Comparison of ENCODE assay signal across 1 cellular context in the genomic region with DNA sequence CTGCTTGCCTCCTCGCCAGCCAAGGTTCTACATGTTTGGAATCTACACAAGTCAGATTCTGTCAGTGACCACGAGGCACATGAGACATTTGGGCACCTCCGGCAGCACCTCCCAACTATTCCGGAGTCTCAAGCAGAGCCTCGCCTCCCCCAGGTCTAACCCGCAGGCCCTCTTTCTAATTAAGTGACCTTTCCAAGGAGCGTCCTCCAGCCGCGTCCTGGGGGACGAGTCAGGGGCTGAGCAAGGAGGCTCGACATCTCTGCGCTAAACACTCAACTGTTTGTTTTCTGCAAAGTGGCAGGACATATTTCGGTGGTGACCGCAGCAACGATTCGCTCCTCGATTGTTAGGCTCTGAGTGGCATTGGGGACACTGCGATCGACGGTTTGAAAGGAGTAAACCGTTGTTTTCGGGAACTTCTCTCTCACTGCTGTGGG.
TF ChIP-seq lines count a peak whose summit lies in the region.

No MANE protein-coding gene starts in this region.

TF ChIP-seq in HEK293, 187 proteins besides CTCF, POLR2A, EP300 and RAD21 (continued from another document):
- TF ChIP-seq, protein P1, sequence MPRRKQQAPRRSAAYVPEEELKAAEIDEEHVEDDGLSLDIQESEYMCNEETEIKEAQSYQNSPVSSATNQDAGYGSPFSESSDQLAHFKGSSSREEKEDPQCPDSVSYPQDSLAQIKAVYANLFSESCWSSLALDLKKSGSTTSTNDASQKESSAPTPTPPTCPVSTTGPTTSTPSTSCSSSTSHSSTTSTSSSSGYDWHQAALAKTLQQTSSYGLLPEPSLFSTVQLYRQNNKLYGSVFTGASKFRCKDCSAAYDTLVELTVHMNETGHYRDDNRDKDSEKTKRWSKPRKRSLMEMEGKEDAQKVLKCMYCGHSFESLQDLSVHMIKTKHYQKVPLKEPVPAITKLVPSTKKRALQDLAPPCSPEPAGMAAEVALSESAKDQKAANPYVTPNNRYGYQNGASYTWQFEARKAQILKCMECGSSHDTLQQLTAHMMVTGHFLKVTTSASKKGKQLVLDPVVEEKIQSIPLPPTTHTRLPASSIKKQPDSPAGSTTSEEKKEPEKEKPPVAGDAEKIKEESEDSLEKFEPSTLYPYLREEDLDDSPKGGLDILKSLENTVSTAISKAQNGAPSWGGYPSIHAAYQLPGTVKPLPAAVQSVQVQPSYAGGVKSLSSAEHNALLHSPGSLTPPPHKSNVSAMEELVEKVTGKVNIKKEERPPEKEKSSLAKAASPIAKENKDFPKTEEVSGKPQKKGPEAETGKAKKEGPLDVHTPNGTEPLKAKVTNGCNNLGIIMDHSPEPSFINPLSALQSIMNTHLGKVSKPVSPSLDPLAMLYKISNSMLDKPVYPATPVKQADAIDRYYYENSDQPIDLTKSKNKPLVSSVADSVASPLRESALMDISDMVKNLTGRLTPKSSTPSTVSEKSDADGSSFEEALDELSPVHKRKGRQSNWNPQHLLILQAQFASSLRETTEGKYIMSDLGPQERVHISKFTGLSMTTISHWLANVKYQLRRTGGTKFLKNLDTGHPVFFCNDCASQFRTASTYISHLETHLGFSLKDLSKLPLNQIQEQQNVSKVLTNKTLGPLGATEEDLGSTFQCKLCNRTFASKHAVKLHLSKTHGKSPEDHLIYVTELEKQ (tag by site-specific recombination; IDR thresholded peaks at IDR 0.05; ENCODE audit: borderline replicate concordance): no peak
- TF ChIP-seq ZNF600 (tag by site-specific recombination; IDR thresholded peaks at IDR 0.05): peak; percentile 50
- TF ChIP-seq YY2 (tag by site-specific recombination; IDR thresholded peaks at IDR 0.05): no peak
- TF ChIP-seq MEIS1 (CRISPR knock-in tag; IDR thresholded peaks at IDR 0.05; ENCODE audit: borderline replicate concordance): no peak
- peak; percentile 64 for TF ChIP-seq ZBTB17 (tag by site-specific recombination; IDR thresholded peaks at IDR 0.05)
- TF ChIP-seq ZNF37A (tag by site-specific recombination; IDR thresholded peaks at IDR 0.05): no peak
- TF ChIP-seq TRIM28 (IDR thresholded peaks at IDR 0.05; ENCODE audit: borderline replicate concordance, low read length): no peak
